Comparison of ENCODE assay signal across 1 cellular context in genomic region chr19:44942067-44942571, GRCh38.
TF ChIP-seq lines count a peak whose summit lies in the region.

A gene with protein sequence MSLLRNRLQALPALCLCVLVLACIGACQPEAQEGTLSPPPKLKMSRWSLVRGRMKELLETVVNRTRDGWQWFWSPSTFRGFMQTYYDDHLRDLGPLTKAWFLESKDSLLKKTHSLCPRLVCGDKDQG (plus strand): TSS chr19:44942237. CDS start chr19:44942278, 41 bp downstream.

TF ChIP-seq in K562, 482 proteins besides CTCF, POLR2A, EP300 and RAD21:
- TF ChIP-seq TRIM28 (IDR thresholded peaks at IDR 0.05): no peak
- 0 out of 2 replicates have a peak, but pooled peaks have one; percentile 72 for TF ChIP-seq THRAP3 (IDR thresholded peaks at IDR 0.05; ENCODE audit: borderline replicate concordance)
- no peak for TF ChIP-seq SOX6 (IDR thresholded peaks at IDR 0.05)
- TF ChIP-seq RBM22 (IDR thresholded peaks at IDR 0.05; ENCODE audit: low read depth, low read length, poor library complexity, severe bottlenecking): no peak
- TF ChIP-seq HNRNPUL1 (IDR thresholded peaks at IDR 0.05; ENCODE audit: low read length): no peak
- TF ChIP-seq NFE2 (IDR thresholded peaks at IDR 0.05; ENCODE audit: low read depth): no peak
- no peak for TF ChIP-seq SIN3A (IDR thresholded peaks at IDR 0.05; ENCODE audit: borderline replicate concordance in 2 of 2, control insufficient read depth in 1 of 2, low read depth in 2 of 2, low read length in 2 of 2)
- no peak for TF ChIP-seq ZNF140 (CRISPR knock-in tag; IDR thresholded peaks at IDR 0.05)
- no peak for TF ChIP-seq MEF2A (IDR thresholded peaks at IDR 0.05; ENCODE audit: control insufficient read depth, low read depth, low read length)
- TF ChIP-seq COPS2 (conservative IDR thresholded peaks at IDR 0.05): no peak
- TF ChIP-seq, protein P1, sequence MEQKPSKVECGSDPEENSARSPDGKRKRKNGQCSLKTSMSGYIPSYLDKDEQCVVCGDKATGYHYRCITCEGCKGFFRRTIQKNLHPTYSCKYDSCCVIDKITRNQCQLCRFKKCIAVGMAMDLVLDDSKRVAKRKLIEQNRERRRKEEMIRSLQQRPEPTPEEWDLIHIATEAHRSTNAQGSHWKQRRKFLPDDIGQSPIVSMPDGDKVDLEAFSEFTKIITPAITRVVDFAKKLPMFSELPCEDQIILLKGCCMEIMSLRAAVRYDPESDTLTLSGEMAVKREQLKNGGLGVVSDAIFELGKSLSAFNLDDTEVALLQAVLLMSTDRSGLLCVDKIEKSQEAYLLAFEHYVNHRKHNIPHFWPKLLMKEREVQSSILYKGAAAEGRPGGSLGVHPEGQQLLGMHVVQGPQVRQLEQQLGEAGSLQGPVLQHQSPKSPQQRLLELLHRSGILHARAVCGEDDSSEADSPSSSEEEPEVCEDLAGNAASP (IDR thresholded peaks at IDR 0.05): no peak
- no peak for TF ChIP-seq ZNF436 (CRISPR knock-in tag; IDR thresholded peaks at IDR 0.05)
- no peak for TF ChIP-seq SRF (CRISPR knock-in tag; IDR thresholded peaks at IDR 0.05)
- TF ChIP-seq, protein P2, sequence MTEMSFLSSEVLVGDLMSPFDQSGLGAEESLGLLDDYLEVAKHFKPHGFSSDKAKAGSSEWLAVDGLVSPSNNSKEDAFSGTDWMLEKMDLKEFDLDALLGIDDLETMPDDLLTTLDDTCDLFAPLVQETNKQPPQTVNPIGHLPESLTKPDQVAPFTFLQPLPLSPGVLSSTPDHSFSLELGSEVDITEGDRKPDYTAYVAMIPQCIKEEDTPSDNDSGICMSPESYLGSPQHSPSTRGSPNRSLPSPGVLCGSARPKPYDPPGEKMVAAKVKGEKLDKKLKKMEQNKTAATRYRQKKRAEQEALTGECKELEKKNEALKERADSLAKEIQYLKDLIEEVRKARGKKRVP (CRISPR knock-in tag; IDR thresholded peaks at IDR 0.05): no peak
- TF ChIP-seq PHF20 (IDR thresholded peaks at IDR 0.05; ENCODE audit: partially characterized antibody): peak; percentile 13
- TF ChIP-seq GABPB1 (CRISPR knock-in tag; IDR thresholded peaks at IDR 0.05): no peak
- no peak for TF ChIP-seq MTA2 (IDR thresholded peaks at IDR 0.05; ENCODE audit: low read depth)
- TF ChIP-seq TAF15 (IDR thresholded peaks at IDR 0.05; ENCODE audit: low read depth, low read length): no peak
- peak in 1 of 2 experiments; percentile 88; a peak in 2 of 4 replicates for TF ChIP-seq MLLT1 (IDR thresholded peaks at IDR 0.05)
- no peak for TF ChIP-seq SAP30 (IDR thresholded peaks at IDR 0.05; ENCODE audit: borderline replicate concordance, insufficient read depth, low read depth, low read length, poor library complexity, severe bottlenecking)
- no peak for TF ChIP-seq HMG20B (CRISPR knock-in tag; IDR thresholded peaks at IDR 0.05)
- no peak for TF ChIP-seq ZNF282 (CRISPR knock-in tag; IDR thresholded peaks at IDR 0.05)
- TF ChIP-seq EGR1 (conservative IDR thresholded peaks at IDR 0.05): peak; percentile 15; the same call in 1 of the 2 replicates
- no peak for TF ChIP-seq ZBTB9 (CRISPR knock-in tag; IDR thresholded peaks at IDR 0.05)
